ENCODE assay signal across 12 cellular contexts in the genomic region with DNA sequence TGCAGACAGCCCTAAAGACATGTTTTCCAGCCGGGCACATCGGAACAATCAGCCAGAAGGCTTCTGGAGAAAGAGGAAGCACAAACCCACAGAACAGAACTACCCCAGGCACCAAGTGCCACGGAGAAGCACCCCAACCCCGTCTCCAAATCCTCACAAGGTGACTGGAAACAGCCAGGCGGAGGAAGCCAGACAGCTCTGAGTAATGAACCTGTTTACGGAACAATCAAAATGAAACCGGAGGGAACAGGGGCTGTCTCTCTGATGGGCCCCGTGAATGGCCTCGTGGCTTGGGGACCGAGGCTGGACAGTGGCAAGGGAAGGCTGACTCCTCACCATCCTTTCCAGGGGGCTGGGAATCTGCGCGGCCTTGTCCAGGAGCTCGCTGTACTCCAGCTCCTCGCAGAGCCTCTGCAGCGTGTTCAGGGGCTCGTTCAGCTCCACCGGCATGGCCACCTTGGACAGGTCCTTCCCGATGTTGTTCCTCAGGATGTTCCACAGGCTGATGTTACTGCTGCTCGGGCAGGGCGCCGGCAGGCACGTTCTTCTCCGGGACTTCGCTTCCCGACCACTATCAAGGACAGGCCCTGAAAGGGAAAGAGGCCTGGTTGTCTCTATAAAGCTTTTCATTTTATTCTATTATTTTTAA.
DNase-seq lines count a peak whose midpoint lies in the region; ATAC-seq, FAIRE-seq and TF ChIP-seq lines count a peak whose summit lies in the region.
"Had no signal": no experiment of that assay in that cellular context is flagged by ENCODE, and none has a peak within 500 bp of the region (broad histone marks: within the 10 kb centered on the region; RNA-seq: fewer than 3 reads in every experiment).

No MANE protein-coding gene starts in this region.

- H3K36me3 ChIP-seq in small intestine (ENCODE audit: control insufficient read depth in 2 of 2, insufficient read depth in 2 of 2, low read length in 2 of 2), result no peaks in the 10 kb centered on the region
- H3K36me3 ChIP-seq: cardiac muscle cell had no signal

- DNase-seq in CD14-positive monocyte (ENCODE audit: low spot score), result peak; percentile 82
- DNase-seq in left ventricle myocardium superior, result no peak
- DNase-seq in T1000 (lab: John Stamatoyannopoulos, UW), result no peak
- no peak for DNase-seq in progenitor cell of endocrine pancreas (ENCODE audit: low spot score, unreplicated experiment)
- no peak for DNase-seq in GDM1 (lab: John Stamatoyannopoulos, UW)
- no peak for DNase-seq in small intestine
- DNase-seq: activated CD4-positive, alpha-beta T cell treated with anti-CD3 and anti-CD28 coated beads, Interleukin-2, amount 50 U/mL, for 1 hour had no signal

- peak overlapping the region in 1 of 2 donors; percentile 0 for H3K27ac ChIP-seq in small intestine (ENCODE audit: low read depth in 1 of 2, low read length in 1 of 2)
- H3K27ac ChIP-seq: cardiac muscle cell had no signal

- 81 to 94% (median 89%) methylated on average over 25 of the region's 25 CpGs for WGBS in small intestine, 3 donors

- H3K4me1 Mint-ChIP-seq in CD14-positive monocyte (peaks cover 67% of the 10 kb centered on the region), progenitor cell of endocrine pancreas (ENCODE audit: low read depth) (peaks cover under 1% of the 10 kb centered on the region)

- no peaks in the 10 kb centered on the region for H3K27me3 Mint-ChIP-seq in CD14-positive monocyte (ENCODE audit: low read depth in 3 of 3)
- no peaks in the 10 kb centered on the region for H3K27me3 Mint-ChIP-seq in progenitor cell of endocrine pancreas

- no peaks in the 10 kb centered on the region for H3K9me3 ChIP-seq in small intestine (ENCODE audit: control insufficient read depth, low read depth)

- peaks cover 2 to 10% of the 10 kb centered on the region in 2 donors for H3K4me1 ChIP-seq in small intestine (ENCODE audit: control insufficient read depth in 2 of 2, insufficient read depth in 1 of 2, low read depth in 1 of 2, low read length in 1 of 2)

- intact Hi-C loops in CD14-positive monocyte (cut with micrococcal nuclease) (loop anchor here (10.0 kb wide), 2 partner anchors 49 to 151 kb away; a partner anchor contains a TSS), left ventricle myocardium superior (cut with micrococcal nuclease) (no loop called here)

- H3K36me3 Mint-ChIP-seq in CD14-positive monocyte, result peaks cover 2 to 5% of the 10 kb centered on the region in 2 donors
- H3K36me3 Mint-ChIP-seq in progenitor cell of endocrine pancreas (ENCODE audit: insufficient read depth), result no peaks in the 10 kb centered on the region

- H3K4me3 Mint-ChIP-seq in CD14-positive monocyte (peak overlapping the region; percentile 70 to 84), progenitor cell of endocrine pancreas (ENCODE audit: low read depth) (no peak overlapping the region)

- TF ChIP-seq CTCF in CD14-positive monocyte (IDR thresholded peaks at IDR 0.05) (no peak), progenitor cell of endocrine pancreas (IDR thresholded peaks at IDR 0.05; ENCODE audit: unreplicated experiment) (no peak)

- H3K27ac Mint-ChIP-seq in CD14-positive monocyte (peak overlapping the region; percentile 86 to 98 (median 95)), progenitor cell of endocrine pancreas (no peak overlapping the region)

- ATAC-seq in GM21360 (IDR thresholded peaks at IDR 0.05; ENCODE audit: unreplicated experiment) (peak; percentile 53), HG03565 (IDR thresholded peaks at IDR 0.05; ENCODE audit: unreplicated experiment) (peak; percentile 46), left ventricle myocardium superior (peak; percentile 36)

- FAIRE-seq in small intestine (lab: Jason Lieb, UNC), result no peak
- FAIRE-seq: H1, islet of Langerhans had no signal

- H3K9me3 Mint-ChIP-seq in CD14-positive monocyte (no peaks in the 10 kb centered on the region), progenitor cell of endocrine pancreas (ENCODE audit: low read depth) (no peaks in the 10 kb centered on the region)

- no peaks in the 10 kb centered on the region for H3K27me3 ChIP-seq in small intestine (ENCODE audit: control insufficient read depth in 2 of 2, insufficient read depth in 2 of 2, low read length in 2 of 2)
- H3K27me3 ChIP-seq: cardiac muscle cell had no signal

- H3K4me3 ChIP-seq in small intestine (ENCODE audit: low read depth in 1 of 2, low read length in 2 of 2), result no peak overlapping the region
- H3K4me3 ChIP-seq: cardiac muscle cell had no signal
